Comparison of ENCODE assay signal across 8 cellular contexts in the genomic region with DNA sequence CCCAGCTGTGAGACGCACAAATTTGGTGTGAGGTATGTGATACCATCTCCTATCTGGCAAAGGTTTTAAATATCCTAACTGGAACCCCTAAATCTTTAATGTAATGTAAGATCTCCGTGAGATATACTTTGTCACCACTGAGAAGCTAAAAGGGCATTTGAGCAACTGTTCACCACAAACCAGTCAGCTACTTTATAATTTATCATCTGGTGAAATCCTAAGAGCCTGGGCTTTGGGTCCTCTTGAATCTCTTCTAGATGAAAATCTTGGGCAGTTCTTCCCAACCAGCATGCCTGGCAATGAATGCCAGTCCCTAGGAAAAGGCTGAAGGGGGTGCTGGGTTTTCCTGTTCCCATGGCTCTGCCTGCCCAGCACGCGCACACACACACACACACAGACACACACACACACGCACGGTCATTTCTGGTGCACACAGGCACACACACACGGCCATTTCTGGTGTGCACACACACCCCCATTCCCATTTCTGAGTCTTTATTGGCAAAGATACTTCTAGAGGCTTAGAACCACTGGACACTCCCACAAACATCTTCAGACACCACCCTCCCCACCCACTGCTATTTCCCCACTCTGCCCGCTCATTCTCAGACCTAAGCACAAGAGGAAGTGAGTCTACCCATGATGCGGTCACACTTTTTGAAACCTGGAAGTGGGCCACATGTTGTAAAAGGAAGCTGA.
DNase-seq lines count a peak whose midpoint lies in the region; ATAC-seq, FAIRE-seq and TF ChIP-seq lines count a peak whose summit lies in the region.

No MANE protein-coding gene starts in this region.

- peak overlapping the region; percentile 75 for H3K4me2 ChIP-seq in astrocyte (ENCODE audit: low read length)

- peaks cover 1% of the 10 kb centered on the region for H3K27me3 Mint-ChIP-seq in T-helper 2 cell treated with Interferon-gamma antibody and Interleukin-4, amounts not matched to agents 5 μg/mL and 100 μg/mL, for 36 hours (ENCODE audit: low read depth)
- H3K27me3 Mint-ChIP-seq in astrocyte (ENCODE audit: low read depth, unreplicated experiment): no peaks in the 10 kb centered on the region

- H3K4me1 ChIP-seq in astrocyte (ENCODE audit: insufficient read depth, low read length): peaks cover 58% of the 10 kb centered on the region

- H3K9me3 Mint-ChIP-seq in T-helper 2 cell treated with Interferon-gamma antibody and Interleukin-4, amounts not matched to agents 5 μg/mL and 100 μg/mL, for 36 hours: no peaks in the 10 kb centered on the region
- H3K9me3 Mint-ChIP-seq in astrocyte (ENCODE audit: unreplicated experiment): no peaks in the 10 kb centered on the region

- ATAC-seq in GM19372 (IDR thresholded peaks at IDR 0.05; ENCODE audit: low read depth, unreplicated experiment): peak; percentile 65
- peak; percentile 64 for ATAC-seq in HG03521 (IDR thresholded peaks at IDR 0.05; ENCODE audit: unreplicated experiment)

- peaks cover 48% of the 10 kb centered on the region for H3K4me1 Mint-ChIP-seq in T-helper 2 cell treated with Interferon-gamma antibody and Interleukin-4, amounts not matched to agents 5 μg/mL and 100 μg/mL, for 36 hours (ENCODE audit: low read depth)
- H3K4me1 Mint-ChIP-seq in astrocyte (ENCODE audit: low read depth, unreplicated experiment): peaks cover 65% of the 10 kb centered on the region

- peaks cover 76% of the 10 kb centered on the region for H3K79me2 ChIP-seq in astrocyte (ENCODE audit: insufficient read depth, low read length)

- peak; percentile 98 for DNase-seq in AG10803 (ENCODE audit: low read depth)
- DNase-seq in T-helper 2 cell treated with Interferon-gamma antibody and Interleukin-4, amounts not matched to agents 5 μg/mL and 100 μg/mL, for 36 hours (ENCODE audit: low spot score): peak; percentile 81
- peak; percentile 97 for DNase-seq in astrocyte (ENCODE audit: low read depth)
- DNase-seq in iris pigment epithelial cell (ENCODE audit: low read depth): peak; percentile 99
- peak; percentile 20 to 30 (median 24) for DNase-seq in stimulated activated CD4-positive, alpha-beta T cell treated with anti-CD3 and anti-CD28 coated beads, TNF-alpha, amount 100 ng/mL, for 1 hour (ENCODE audit: low read depth in 3 of 3, low spot score in 1 of 3)
- DNase-seq in H7: no peak

- H3K27ac Mint-ChIP-seq in T-helper 2 cell treated with Interferon-gamma antibody and Interleukin-4, amounts not matched to agents 5 μg/mL and 100 μg/mL, for 36 hours: peak overlapping the region; percentile 86
- H3K27ac Mint-ChIP-seq in astrocyte (ENCODE audit: unreplicated experiment): peak overlapping the region; percentile 49

- no peak overlapping the region for H2AFZ ChIP-seq in astrocyte (ENCODE audit: low read depth, low read length)

- peak overlapping the region; percentile 75 for H3K27ac ChIP-seq in astrocyte (ENCODE audit: low read depth, low read length)

- peak overlapping the region; percentile 45 for H3K9ac ChIP-seq in astrocyte (ENCODE audit: low read length)

- no peak for FAIRE-seq in astrocyte (lab: Jason Lieb, UNC)

- no peaks in the 10 kb centered on the region for H3K9me3 ChIP-seq in astrocyte (ENCODE audit: insufficient read depth, low read depth, low read length)

- TF ChIP-seq CTCF in AG10803 (conservative IDR thresholded peaks at IDR 0.05; ENCODE audit: low read length) (no peak), astrocyte (IDR thresholded peaks at IDR 0.05; ENCODE audit: insufficient read depth, low read depth, low read length) (no peak)

- H3K27me3 ChIP-seq in astrocyte (ENCODE audit: insufficient read depth, low read length) (no peaks in the 10 kb centered on the region), H7 (ENCODE audit: control insufficient read depth, insufficient read depth, low read length) (no peaks in the 10 kb centered on the region)

- no peaks in the 10 kb centered on the region for H3K36me3 Mint-ChIP-seq in T-helper 2 cell treated with Interferon-gamma antibody and Interleukin-4, amounts not matched to agents 5 μg/mL and 100 μg/mL, for 36 hours (ENCODE audit: low read depth)
- peaks cover 7% of the 10 kb centered on the region for H3K36me3 Mint-ChIP-seq in astrocyte (ENCODE audit: low read depth, unreplicated experiment)

- H3K36me3 ChIP-seq in astrocyte (ENCODE audit: insufficient read depth, low read length): no peaks in the 10 kb centered on the region
- H3K36me3 ChIP-seq in H7 (replicated peaks; ENCODE audit: control insufficient read depth, insufficient read depth, low read length): no peaks in the 10 kb centered on the region

- peaks cover 4% of the 10 kb centered on the region for H4K20me1 ChIP-seq in astrocyte (ENCODE audit: insufficient read depth, low read length)

- peak overlapping the region; percentile 77 for H3K4me3 Mint-ChIP-seq in T-helper 2 cell treated with Interferon-gamma antibody and Interleukin-4, amounts not matched to agents 5 μg/mL and 100 μg/mL, for 36 hours
- peak overlapping the region; percentile 5 for H3K4me3 Mint-ChIP-seq in astrocyte (ENCODE audit: unreplicated experiment)

- H3K4me3 ChIP-seq in AG10803 (ENCODE audit: low read length): peak overlapping the region; percentile 10; the same call in 1 of the 2 replicates
- H3K4me3 ChIP-seq in astrocyte (ENCODE audit: insufficient read depth, low read depth, low read length): no peak overlapping the region
- H3K4me3 ChIP-seq in H7 (ENCODE audit: insufficient read depth, low read depth, low read length): no peak overlapping the region
